9 cellular contexts compared by ENCODE assay signal in the genomic region with DNA sequence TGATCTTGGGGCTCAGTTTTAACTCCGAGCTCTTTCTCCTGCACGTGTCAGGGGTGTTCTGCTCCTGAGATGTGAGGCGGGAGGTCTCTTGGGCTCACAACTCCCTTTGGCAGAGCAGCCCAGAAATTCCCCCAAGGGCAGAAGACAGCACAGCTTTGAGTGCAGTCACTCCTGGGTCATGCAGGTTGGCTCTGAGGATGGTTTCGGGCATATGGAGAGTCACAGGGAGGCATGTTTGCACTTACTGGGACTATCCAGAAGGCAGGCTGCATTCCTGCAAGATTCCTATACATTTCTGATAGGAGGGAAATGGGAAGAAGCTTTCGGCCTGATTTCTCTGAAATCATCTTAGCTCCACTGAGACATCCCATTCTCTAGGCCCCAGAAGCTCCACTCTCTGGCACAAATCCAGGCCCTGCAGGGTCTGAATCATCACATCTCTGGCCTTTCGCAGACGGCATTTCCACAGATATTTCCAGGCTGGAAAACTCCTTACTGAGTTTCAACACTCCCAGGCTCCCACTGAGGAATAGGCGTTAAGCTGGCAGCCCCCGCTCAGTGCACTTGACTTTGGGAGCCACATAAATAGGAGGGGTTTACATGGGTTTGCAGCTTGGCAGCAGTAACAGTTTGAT. TPM values are rescaled to one million over a fixed set of nuclear protein-coding genes. Genes with fewer than 3 reads are reported as not detected.
DNase-seq lines count a peak whose midpoint lies in the region; ATAC-seq, FAIRE-seq and TF ChIP-seq lines count a peak whose summit lies in the region.
"Had no signal": no experiment of that assay in that cellular context is flagged by ENCODE, and none has a peak within 500 bp of the region (broad histone marks: within the 10 kb centered on the region; RNA-seq: fewer than 3 reads in every experiment).

No MANE protein-coding gene starts in this region.

- peak overlapping the region; percentile 17 for H2AFZ ChIP-seq in IMR-90 (replicated peaks; ENCODE audit: low read length, poor library complexity)

- no peak overlapping the region for H3K18ac ChIP-seq in IMR-90 (ENCODE audit: low read depth, low read length)

- no TSS peak for BruUV-seq in IMR-90 (replicated peaks; lab: Mats Ljungman, UMichigan)

- no peak overlapping the region for H3K56ac ChIP-seq in IMR-90 (ENCODE audit: extremely low read depth, insufficient read depth, low read length)

- CTCF ChIA-PET in IMR-90 (lab: Yijun Ruan, JAX) = no interaction called here
- CTCF ChIA-PET in activated CD4-positive, alpha-beta T cell treated with anti-CD3 and anti-CD28 coated beads, Interleukin-2, amount 10 ng/mL, durations not matched to agents 7 days and 5 days (lab: Charles Lee) = interaction anchor here (0.6 to 1.3 kb wide), 2 partner anchors 10 to 24 kb away, joined by 3 to 4 read pairs; no protein-coding TSS in a partner anchor

- H3K4me1 ChIP-seq in IMR-90 (ENCODE audit: control insufficient read depth, insufficient read depth, low read length) (peaks cover 13% of the 10 kb centered on the region), transverse colon (peaks cover 0 to 22% (median 9%) of the 10 kb centered on the region in 4 donors)

- H3K27me3 Mint-ChIP-seq in chondrocyte (ENCODE audit: low read depth) = no peaks in the 10 kb centered on the region
- H3K27me3 Mint-ChIP-seq in activated CD4-positive, alpha-beta T cell treated with anti-CD3 and anti-CD28 coated beads, Interleukin-2, amount 10 ng/mL, durations not matched to agents 7 days and 5 days = no peaks in the 10 kb centered on the region

- no peaks in the 10 kb centered on the region for H3K9me3 Mint-ChIP-seq in chondrocyte (ENCODE audit: low read depth)
- H3K9me3 Mint-ChIP-seq in activated CD4-positive, alpha-beta T cell treated with anti-CD3 and anti-CD28 coated beads, Interleukin-2, amount 10 ng/mL, durations not matched to agents 7 days and 5 days = peaks cover 4% of the 10 kb centered on the region

- H3K9ac ChIP-seq in IMR-90 (ENCODE audit: low read depth, low read length) = no peak overlapping the region

- no peaks in the 10 kb centered on the region for H3K9me3 ChIP-seq in IMR-90 (ENCODE audit: control insufficient read depth, insufficient read depth, low read length)
- H3K9me3 ChIP-seq in transverse colon = no peaks in the 10 kb centered on the region

- no peak overlapping the region for H3K14ac ChIP-seq in IMR-90 (replicated peaks; ENCODE audit: low read depth, low read length)

- no peaks in the 10 kb centered on the region for H3K27me3 ChIP-seq in IMR-90 (ENCODE audit: control insufficient read depth, insufficient read depth, low read length)
- H3K27me3 ChIP-seq in transverse colon = no peaks in the 10 kb centered on the region

- no peak overlapping the region; the same call in 1 of the 2 replicates for H2BK20ac ChIP-seq in IMR-90 (ENCODE audit: low read depth, low read length)

- intact Hi-C loops in IMR-90 (cut with micrococcal nuclease) = loop anchor here (10.0 kb wide), 1 partner anchor 199 kb away; no protein-coding TSS in a partner anchor
- intact Hi-C loops in left colon (cut with DNase I, micrococcal nuclease) = no loop called here
- intact Hi-C loops in transverse colon (cut with DNase I; ENCODE audit: low total_unique reads) = no loop called here

- peak overlapping the region; percentile 32 for H2AK5ac ChIP-seq in IMR-90 (ENCODE audit: low read depth, low read length)

- WGBS in IMR-90 (ENCODE audit: extremely low coverage in 2 of 2, insufficient read length in 1 of 2), 2 experiments = 86% methylated on average over 2 of the region's 9 CpGs; no CpG with 5 or more reads in 1 of the 2 experiments
- 78% methylated on average over 9 of the region's 9 CpGs; no CpG with 5 or more reads in 1 of the 2 donors for WGBS in transverse colon (ENCODE audit: low coverage in 1 of 2), 2 donors

- peak overlapping the region; percentile 28; the same call in 1 of the 2 replicates for H3K4me2 ChIP-seq in IMR-90 (ENCODE audit: low read depth, low read length)

- no peak overlapping the region for H3K4me3 Mint-ChIP-seq in chondrocyte (ENCODE audit: unreplicated experiment)
- no peak overlapping the region for H3K4me3 Mint-ChIP-seq in activated CD4-positive, alpha-beta T cell treated with anti-CD3 and anti-CD28 coated beads, Interleukin-2, amount 10 ng/mL, durations not matched to agents 7 days and 5 days

- ATAC-seq in IMR-90 (ENCODE audit: low read depth) (peak; percentile 87), left colon (no peak), HG02884 (IDR thresholded peaks at IDR 0.05; ENCODE audit: unreplicated experiment) (no peak)

- H3K4ac ChIP-seq in IMR-90 (ENCODE audit: low read depth, low read length) = no peak overlapping the region; the same call in 1 of the 2 replicates

- H3K4me3 ChIP-seq in IMR-90 (ENCODE audit: insufficient read depth, low read depth, low read length) (no peak overlapping the region), transverse colon (no peak overlapping the region)

- H4K5ac ChIP-seq in IMR-90 (ENCODE audit: low read depth, low read length) = peak overlapping the region; percentile 15; the same call in 1 of the 2 replicates

- H3K36me3 ChIP-seq in IMR-90 (ENCODE audit: control insufficient read depth, insufficient read depth, low read length) (no peaks in the 10 kb centered on the region; the same call in 1 of the 2 replicates), transverse colon (no peaks in the 10 kb centered on the region)

- no peak for TF ChIP-seq CTCF in IMR-90 (conservative IDR thresholded peaks at IDR 0.05; ENCODE audit: low read depth, low read length)
- no peak for TF ChIP-seq CTCF in chondrocyte (IDR thresholded peaks at IDR 0.05)
- TF ChIP-seq CTCF in transverse colon (IDR thresholded peaks at IDR 0.05) = no peak

- dilution Hi-C loops in IMR-90 (cut with HindIII; ENCODE audit: low sequenced_read_pairs, unreplicated experiment) = no loop called here

- no peak overlapping the region for H3K23ac ChIP-seq in IMR-90 (ENCODE audit: low read depth, low read length)

- H3K9me1 ChIP-seq in IMR-90 (ENCODE audit: insufficient read depth, low read length) = peaks cover 20% of the 10 kb centered on the region

- H3K79me1 ChIP-seq in IMR-90 (ENCODE audit: low read depth in 1 of 2, low read length in 2 of 2) = peaks cover 0 to 19% of the 10 kb centered on the region in 2 experiments; a peak in 2 of 4 replicates

- no peak overlapping the region for H2BK5ac ChIP-seq in IMR-90 (ENCODE audit: low read depth, low read length, poor library complexity, severe bottlenecking)

- peak overlapping the region in 1 of 2 experiments; percentile 50; a peak in 1 of 4 replicates for H4K8ac ChIP-seq in IMR-90 (ENCODE audit: low read depth in 2 of 2, low read length in 2 of 2)

- in situ Hi-C loops in IMR-90 (cut with MboI; ENCODE audit: low sequenced_read_pairs) = no loop called here
- in situ Hi-C loops in transverse colon (cut with MboI; ENCODE audit: low pct_ligation_motif_present in 1 of 4, low pct_unique_long_range_greater_than_20kb in 1 of 4, low sequenced_read_pairs in 3 of 4) = no loop called here

- TF ChIP-seq EP300 in transverse colon (IDR thresholded peaks at IDR 0.05; ENCODE audit: low read depth) = no peak

- TF ChIP-seq POLR2A in IMR-90 (IDR thresholded peaks at IDR 0.05; ENCODE audit: low read depth, low read length) (no peak), transverse colon (IDR thresholded peaks at IDR 0.05) (no peak), GM12891 (IDR thresholded peaks at IDR 0.05; ENCODE audit: low read depth, low read length) (no peak)

- no peak for TF ChIP-seq RAD21 in IMR-90 (IDR thresholded peaks at IDR 0.05; ENCODE audit: low read length)

- H4K91ac ChIP-seq in IMR-90 (ENCODE audit: insufficient read depth, low read depth, low read length) = no peak overlapping the region

- H2BK15ac ChIP-seq in IMR-90 (ENCODE audit: low read depth, low read length) = no peak overlapping the region

- peaks cover 6% of the 10 kb centered on the region for H3K36me3 Mint-ChIP-seq in chondrocyte (ENCODE audit: low read depth)
- H3K36me3 Mint-ChIP-seq in activated CD4-positive, alpha-beta T cell treated with anti-CD3 and anti-CD28 coated beads, Interleukin-2, amount 10 ng/mL, durations not matched to agents 7 days and 5 days (ENCODE audit: low read depth) = peaks cover 25% of the 10 kb centered on the region

- POLR2A ChIA-PET in IMR-90 (lab: Charles Lee; ENCODE audit: unreplicated experiment) = interaction anchor here (0.5 kb wide), 2 partner anchors 20 to 302 kb away, joined by 3 read pairs; no protein-coding TSS in a partner anchor
- POLR2A ChIA-PET in activated CD4-positive, alpha-beta T cell treated with anti-CD3 and anti-CD28 coated beads, Interleukin-2, amount 10 ng/mL, durations not matched to agents 7 days and 5 days (lab: Charles Lee) = no interaction called here

- FAIRE-seq in GM12891 (lab: Jason Lieb, UNC) = no peak
- FAIRE-seq: colon had no signal

- no peak overlapping the region for H2BK120ac ChIP-seq in IMR-90 (ENCODE audit: low read depth, low read length)

- H3K27ac Mint-ChIP-seq in chondrocyte (ENCODE audit: unreplicated experiment) = peak overlapping the region; percentile 92
- no peak overlapping the region for H3K27ac Mint-ChIP-seq in activated CD4-positive, alpha-beta T cell treated with anti-CD3 and anti-CD28 coated beads, Interleukin-2, amount 10 ng/mL, durations not matched to agents 7 days and 5 days

- H3K4me1 Mint-ChIP-seq in chondrocyte (ENCODE audit: low read depth) = peaks cover 42% of the 10 kb centered on the region
- peaks cover 14% of the 10 kb centered on the region for H3K4me1 Mint-ChIP-seq in activated CD4-positive, alpha-beta T cell treated with anti-CD3 and anti-CD28 coated beads, Interleukin-2, amount 10 ng/mL, durations not matched to agents 7 days and 5 days

- DNase-seq in IMR-90 (peak; percentile 94), chondrocyte (ENCODE audit: low spot score) (no peak), left colon (peak; percentile 40 to 47), transverse colon (peak; percentile 51), NCI-H345 treated with DMSO at 0.1 percent for 48 hours (lab: John Stamatoyannopoulos, UW; ENCODE audit: unreplicated experiment) (no peak), GM12891 (ENCODE audit: insufficient read length, low spot score) (no peak)
- no peak for DNase-seq in activated CD4-positive, alpha-beta T cell treated with anti-CD3 and anti-CD28 coated beads, Interleukin-2, amount 10 ng/mL, durations not matched to agents 7 days and 5 days

- H3K27ac ChIP-seq in IMR-90 (ENCODE audit: insufficient read depth, low read length) = peak overlapping the region; percentile 24; the same call in 1 of the 2 replicates
- H3K27ac ChIP-seq in transverse colon = peak overlapping the region in 3 of 4 donors; percentile 2 to 35 (median 3)

- no peaks in the 10 kb centered on the region for H4K20me1 ChIP-seq in IMR-90 (ENCODE audit: insufficient read depth, low read length)

- no peak overlapping the region for H2AK9ac ChIP-seq in IMR-90 (replicated peaks; ENCODE audit: low read depth, low read length, poor library complexity)

RNA-seq across cellular contexts. Expression of a gene that starts 39.8 kb away (rescaled TPM):
- total RNA-seq in IMR-90 (2012; rRNA removed) (3.6 and 3.8 TPM in 2 replicates), chondrocyte (11.9 to 14.2 TPM (median 12.6 TPM) in 3 replicates), left colon (1 to 10 TPM; 9.5 to 9.8 TPM), transverse colon (1 to 10 TPM; 2.2 to 6.4 (median 4.4) TPM)
- 3.6 and 3.8 TPM in 2 replicates for polyA plus RNA-seq in IMR-90 (2012; rRNA removed)
- 1.5 and 2.0 TPM in 2 replicates for polyA plus RNA-seq in IMR-90 (2012; cell fraction: cytosol; rRNA removed)
- 6.2 and 14.0 TPM in 2 replicates for polyA plus RNA-seq in IMR-90 (2012; cell fraction: nucleus; rRNA removed; ENCODE audit: low replicate concordance)
- polyA plus RNA-seq in GM12891 (2012; ENCODE audit: low read depth, missing spikeins) = 1.7 TPM
- 1 to 10 TPM; 8.5 to 8.8 TPM for total RNA-seq in activated CD4-positive, alpha-beta T cell treated with anti-CD3 and anti-CD28 coated beads, Interleukin-2, amount 10 ng/mL, durations not matched to agents 7 days and 5 days

Comparison
In these comparisons a context has a peak if more than half of its experiments do, and no peak if none do; other contexts are left out.
1. DNase-seq: peak in IMR-90 (single experiment), left colon (2 of 2) and transverse colon (single experiment); none in chondrocyte (single experiment), NCI-H345 treated with DMSO at 0.1 percent for 48 hours (single experiment), GM12891 (single experiment) and activated CD4-positive, alpha-beta T cell treated with anti-CD3 and anti-CD28 coated beads, Interleukin-2, amount 10 ng/mL, durations not matched to agents 7 days and 5 days (single experiment).